In genomic region chr4:94650690-94651089, GRCh38 we compare ENCODE assay signal across 26 cellular contexts.
A peak's percentile ranks its signal among the peaks of the same experiment; 100 is the strongest.
DNase-seq lines count a peak whose midpoint lies in the region; ATAC-seq, FAIRE-seq and TF ChIP-seq lines count a peak whose summit lies in the region.
"Had no signal": no experiment of that assay in that cellular context is flagged by ENCODE, and none has a peak within 500 bp of the region (broad histone marks: within the 10 kb centered on the region; RNA-seq: fewer than 3 reads in every experiment).

No MANE protein-coding gene starts in this region.

- H3K4me2 ChIP-seq in HepG2 (ENCODE audit: low read depth, low read length): no peak overlapping the region

- POLR2A ChIA-PET in HepG2 (lab: Yijun Ruan, JAX): no interaction called here

- no peak overlapping the region for H2AFZ ChIP-seq in HepG2 (ENCODE audit: low read length)

- H3K4me3 ChIP-seq in liver (ENCODE audit: low read depth in 1 of 3, low read length in 3 of 3) (no peak overlapping the region), HepG2 (replicated peaks in 1 of 3; ENCODE audit: insufficient read depth in 1 of 3, low read depth in 2 of 3, low read length in 3 of 3) (no peak overlapping the region), cardiac muscle cell (no peak overlapping the region), right lobe of liver (no peak overlapping the region), uterus (no peak overlapping the region)
- H3K4me3 ChIP-seq: SJSA1, transverse colon had no signal

- WGBS in liver: 27% methylated on average over 3 of the region's 3 CpGs
- WGBS in HepG2 (ENCODE audit: low lambda C conversion rate): 97% methylated on average over 3 of the region's 3 CpGs
- 24% methylated on average over 3 of the region's 3 CpGs for WGBS in right lobe of liver (ENCODE audit: insufficient coverage, low coverage, low lambda C conversion rate, missing lambda C conversion rate)

- no TSS peak for BruUV-seq in HepG2 (replicated peaks; lab: Mats Ljungman, UMichigan)

- H3K27ac ChIP-seq in liver (ENCODE audit: low read depth in 1 of 2, low read length in 2 of 2) (no peak overlapping the region), HepG2 (ENCODE audit: extremely low read length, insufficient read depth, low read length) (no peak overlapping the region), cardiac muscle cell (peak overlapping the region; percentile 4), right lobe of liver (peak overlapping the region in 2 of 3 donors; percentile 56 to 78), uterus (peak overlapping the region; percentile 0 to 33)
- H3K27ac ChIP-seq: neutrophil, SJSA1 had no signal

- peaks cover 5 to 29% (median 15%) of the 10 kb centered on the region in 4 donors for H3K4me1 ChIP-seq in liver (ENCODE audit: control insufficient read depth in 4 of 4, insufficient read depth in 4 of 4, low read length in 3 of 4)
- no peaks in the 10 kb centered on the region for H3K4me1 ChIP-seq in HepG2 (ENCODE audit: insufficient read depth, low read length)
- peaks cover 34% of the 10 kb centered on the region for H3K4me1 ChIP-seq in cardiac muscle cell (ENCODE audit: low read depth)
- peaks cover 0 to 59% (median 13%) of the 10 kb centered on the region in 4 donors for H3K4me1 ChIP-seq in right lobe of liver
- no peaks in the 10 kb centered on the region for H3K4me1 ChIP-seq in uterus

- H3K36me3 ChIP-seq in liver (ENCODE audit: control insufficient read depth in 4 of 4, insufficient read depth in 3 of 4, low read depth in 1 of 4, low read length in 3 of 4): peaks cover 0 to 16% (median 13%) of the 10 kb centered on the region in 4 donors
- peaks cover 8 to 15% of the 10 kb centered on the region in 2 experiments for H3K36me3 ChIP-seq in HepG2 (replicated peaks in 1 of 2; ENCODE audit: control insufficient read depth in 1 of 2, insufficient read depth in 2 of 2, low read length in 2 of 2)
- H3K36me3 ChIP-seq in cardiac muscle cell: peaks cover 52% of the 10 kb centered on the region
- peaks cover 0 to 7% (median 2%) of the 10 kb centered on the region in 4 donors for H3K36me3 ChIP-seq in right lobe of liver
- H3K36me3 ChIP-seq in uterus: no peaks in the 10 kb centered on the region

- DNase-seq in HepG2 (ENCODE audit: low spot score) (no peak), cardiac muscle cell (ENCODE audit: low read depth in 1 of 2, low spot score in 1 of 2) (peak; percentile 17 to 36), right lobe of liver (peak in 1 of 3 donors; percentile 61), uterus (no peak), NCI-H510A (lab: John Stamatoyannopoulos, UW) (no peak), T1000 (lab: John Stamatoyannopoulos, UW) (no peak)
- DNase-seq: activated CD4-positive, alpha-beta memory T cell treated with anti-CD3 and anti-CD28 coated beads, Interleukin-2, amount 10 ng/mL, durations not matched to agents 7 days and 5 days; CD8-positive, alpha-beta T cell; DMS153; kidney; mammary epithelial cell; NCI-H1105; NCI-H2029; NCI-H2227 treated with DMSO at 0.1 percent for 48 hours; NCI-H748 treated with DMSO at 0.1 percent for 48 hours; stimulated activated CD4-positive, alpha-beta T cell treated with anti-CD3 and anti-CD28 coated beads, Interleukin-2, amount 100 ng/mL, for 24 hours; T-cell; transverse colon had no signal

- in situ Hi-C loops in HepG2 (cut with HindIII; ENCODE audit: extremely low pct_ligation_motif_present, low pct_unique_long_range_greater_than_20kb): no loop called here

- intact Hi-C loops in HepG2 (cut with micrococcal nuclease; ENCODE audit: unreplicated experiment) (no loop called here), right lobe of liver (cut with DNase I) (no loop called here), uterus (cut with DNase I; ENCODE audit: low total_unique reads) (no loop called here)

- FAIRE-seq in HepG2 (lab: Jason Lieb, UNC): no peak
- FAIRE-seq: A204.1, astrocyte, kidney had no signal

- CTCF ChIA-PET in HepG2 (lab: Yijun Ruan, JAX; ENCODE audit: low intra/inter-chr PET ratio, low total read pairs): no interaction called here

- no peaks in the 10 kb centered on the region for H3K79me2 ChIP-seq in HepG2 (ENCODE audit: insufficient read depth, low read length)

- TF ChIP-seq RAD21 in liver (IDR thresholded peaks at IDR 0.05) (peak in 1 of 2 donors; percentile 24), HepG2 (CRISPR knock-in tag; IDR thresholded peaks at IDR 0.05) (no peak)

- ATAC-seq in HepG2 (no peak), right lobe of liver (peak; percentile 86 to 95 (median 90)), HG02678 (IDR thresholded peaks at IDR 0.05; ENCODE audit: unreplicated experiment) (no peak)
- ATAC-seq: activated CD4-positive, CD25-positive, alpha-beta regulatory T cell treated with anti-CD3 and anti-CD28 coated beads, Interleukin-2, amount 50 U/mL, for 24 hours; activated T-helper 17 cell treated with anti-CD3 and anti-CD28 coated beads, Interleukin-2, amount 50 U/mL, for 72 hours; CD8-positive, alpha-beta T cell; T-cell had no signal

- H3K9me3 ChIP-seq in liver (ENCODE audit: control insufficient read depth in 4 of 4, low read length in 3 of 4) (no peaks in the 10 kb centered on the region), HepG2 (ENCODE audit: low read length) (no peaks in the 10 kb centered on the region), cardiac muscle cell (ENCODE audit: low read depth) (no peaks in the 10 kb centered on the region), right lobe of liver (no peaks in the 10 kb centered on the region), uterus (no peaks in the 10 kb centered on the region)
- H3K9me3 ChIP-seq: neutrophil, SJSA1, transverse colon had no signal

- TF ChIP-seq CTCF in liver (IDR thresholded peaks at IDR 0.05; ENCODE audit: low read depth, low read length, missing input control) (no peak), HepG2 (CRISPR knock-in tag; IDR thresholded peaks at IDR 0.05) (no peak), cardiac muscle cell (IDR thresholded peaks at IDR 0.05; ENCODE audit: low read depth, low read length) (no peak), right lobe of liver (IDR thresholded peaks at IDR 0.05) (no peak), uterus (IDR thresholded peaks at IDR 0.05) (no peak)

- no peaks in the 10 kb centered on the region for H4K20me1 ChIP-seq in HepG2 (ENCODE audit: insufficient read depth, low read length)

- TF ChIP-seq POLR2A in HepG2 (IDR thresholded peaks at IDR 0.05; ENCODE audit: insufficient read depth in 1 of 2, low read depth in 2 of 2, low read length in 2 of 2) (no peak), right lobe of liver (IDR thresholded peaks at IDR 0.05) (no peak), uterus (IDR thresholded peaks at IDR 0.05) (no peak)

- no peak overlapping the region for H3K9ac ChIP-seq in liver (ENCODE audit: low read depth in 1 of 2, low read length in 2 of 2)
- no peak overlapping the region for H3K9ac ChIP-seq in HepG2 (ENCODE audit: insufficient read depth, low read depth, low read length)

- no peaks in the 10 kb centered on the region for H3K27me3 ChIP-seq in liver (ENCODE audit: control insufficient read depth in 4 of 4, insufficient read depth in 4 of 4, low read length in 3 of 4)
- H3K27me3 ChIP-seq in HepG2 (ENCODE audit: control insufficient read depth in 1 of 2, insufficient read depth in 2 of 2, low read length in 2 of 2): no peaks in the 10 kb centered on the region
- no peaks in the 10 kb centered on the region for H3K27me3 ChIP-seq in cardiac muscle cell
- H3K27me3 ChIP-seq in right lobe of liver: no peaks in the 10 kb centered on the region
- H3K27me3 ChIP-seq in uterus: no peaks in the 10 kb centered on the region
- H3K27me3 ChIP-seq: neutrophil, SJSA1, transverse colon had no signal

- TF ChIP-seq EP300 in HepG2 (IDR thresholded peaks at IDR 0.05; ENCODE audit: low read depth in 2 of 2, low read length in 2 of 2) (no peak), HepG2 (CRISPR knock-in tag; IDR thresholded peaks at IDR 0.05; ENCODE audit: borderline replicate concordance) (no peak)

TF ChIP-seq in liver, 16 proteins besides CTCF, POLR2A, EP300 and RAD21 (continues in another document):
- peak; percentile 20 for TF ChIP-seq MAX (IDR thresholded peaks at IDR 0.05)
- TF ChIP-seq EGR1 (IDR thresholded peaks at IDR 0.05; ENCODE audit: low read depth in 2 of 2): no peak
- TF ChIP-seq YY1 (IDR thresholded peaks at IDR 0.05): peak; percentile 61
- no peak for TF ChIP-seq TAF1 (conservative IDR thresholded peaks at IDR 0.05)

TF ChIP-seq in HepG2, 621 proteins besides CTCF, POLR2A, EP300 and RAD21:
- TF ChIP-seq ZC3H4 (CRISPR knock-in tag; IDR thresholded peaks at IDR 0.05; ENCODE audit: borderline replicate concordance) (no peak), ZNF160 (CRISPR knock-in tag; IDR thresholded peaks at IDR 0.05) (no peak), ZBTB39 (CRISPR knock-in tag; IDR thresholded peaks at IDR 0.05) (no peak), MYNN (CRISPR knock-in tag; IDR thresholded peaks at IDR 0.05; ENCODE audit: low read depth) (no peak)

Comparison
In these comparisons a context has a peak if more than half of its experiments do, and no peak if none do; other contexts are left out.
1. H3K27ac ChIP-seq: peak in cardiac muscle cell (single experiment), right lobe of liver (2 of 3) and uterus (2 of 2); none in liver (0 of 2) and HepG2 (single experiment).
2. ATAC-seq: peak in right lobe of liver (4 of 4); none in HepG2 (single experiment) and HG02678 (single experiment).
3. DNase-seq: peak in cardiac muscle cell (2 of 2); none in HepG2 (single experiment), uterus (0 of 2), NCI-H510A (single experiment) and T1000 (single experiment).